8 cellular contexts compared by ENCODE assay signal in the genomic region with DNA sequence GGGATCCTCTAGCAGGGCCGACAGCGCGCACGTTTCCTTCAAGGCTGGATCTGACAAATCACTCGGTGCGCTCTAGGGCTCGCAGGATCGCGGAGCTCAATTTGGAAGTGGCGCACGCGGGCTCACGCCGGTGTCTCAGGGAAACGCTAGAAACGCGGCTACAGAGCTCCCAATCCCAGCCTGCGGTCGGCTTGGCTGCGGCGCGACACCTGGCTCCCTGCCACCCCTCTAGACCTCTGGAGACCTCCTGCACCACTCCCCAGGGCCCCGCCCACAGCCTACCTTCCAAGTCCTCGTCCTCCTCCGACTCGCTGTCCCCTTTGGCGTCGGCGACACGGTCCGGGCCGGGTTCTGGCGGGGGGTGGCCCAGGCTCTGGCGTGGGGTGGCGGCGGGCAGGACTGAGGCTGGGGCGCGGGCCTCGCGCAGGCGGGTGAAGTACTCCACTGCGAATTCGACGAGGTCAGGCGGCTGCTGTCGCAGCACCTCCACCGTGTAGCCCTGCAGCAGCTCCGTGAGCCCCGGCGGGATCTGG. TPM values are rescaled to one million over a fixed set of nuclear protein-coding genes. Genes with fewer than 3 reads are reported as not detected.
DNase-seq lines count a peak whose midpoint lies in the region; ATAC-seq and TF ChIP-seq lines count a peak whose summit lies in the region.

No MANE protein-coding gene starts in this region.

- peak; percentile 40 to 70 (median 51) for DNase-seq in CD4-positive, alpha-beta memory T cell
- DNase-seq in HUDEP-2 (lab: John Stamatoyannopoulos, UW; ENCODE audit: unreplicated experiment in 76 of 76) (peak in 73 of 76 experiments; percentile 5 to 79 (median 54)), Peyer's patch (peak; percentile 61 to 86 (median 86)), fibroblast of pulmonary artery (ENCODE audit: low read depth) (peak; percentile 79)
- peak; percentile 35 for DNase-seq in activated effector memory CD4-positive, alpha-beta T cell treated with Interleukin-2 at 50 U/mL for 16 hours
- peak; percentile 28 to 67 (median 50) for DNase-seq in naive thymus-derived CD4-positive, alpha-beta T cell
- DNase-seq in stimulated activated naive CD4-positive, alpha-beta T cell (lab: John Stamatoyannopoulos, UW): peak; percentile 22 to 60 (median 52)

- intact Hi-C loops in CD4-positive, alpha-beta memory T cell (cut with micrococcal nuclease): loop anchor here (1.0 to 5.0 kb wide), 6 partner anchors 35 to 162 kb away; partner anchors contain the start of genes ARIH2, IP6K2, NCKIPSD and SLC25A20
- intact Hi-C loops in naive thymus-derived CD4-positive, alpha-beta T cell (cut with micrococcal nuclease): loop anchor here (1.0 to 5.0 kb wide), 9 partner anchors 35 to 245 kb away; partner anchors contain the start of genes ARIH2 (in 2 of the 2), SLC25A20 (in 2 of the 2), IP6K2 (in 1 of the 2) and NCKIPSD (in 1 of the 2)

- H3K9me3 ChIP-seq in CD4-positive, alpha-beta memory T cell (ENCODE audit: control insufficient read depth in 1 of 2, low read length in 2 of 2): no peaks in the 10 kb centered on the region
- H3K9me3 ChIP-seq in Peyer's patch: no peaks in the 10 kb centered on the region
- H3K9me3 ChIP-seq in naive thymus-derived CD4-positive, alpha-beta T cell (ENCODE audit: control insufficient read depth in 2 of 3, low read length in 3 of 3): no peaks in the 10 kb centered on the region

- CTCF ChIA-PET in CD4-positive, alpha-beta memory T cell (lab: Charles Lee; ENCODE audit: partially characterized antibody): interaction anchor here (0.6 to 1.0 kb wide), 2 partner anchors 14 to 34 kb away, joined by 3 read pairs; no protein-coding TSS in a partner anchor
- CTCF ChIA-PET in naive thymus-derived CD4-positive, alpha-beta T cell (lab: Charles Lee): interaction anchor here (0.6 kb wide), 1 partner anchor 27 kb away, joined by 3 read pairs; no protein-coding TSS in a partner anchor

- no peaks in the 10 kb centered on the region for H3K36me3 ChIP-seq in CD4-positive, alpha-beta memory T cell (ENCODE audit: insufficient read depth, low read length)
- no peaks in the 10 kb centered on the region for H3K36me3 ChIP-seq in Peyer's patch
- H3K36me3 ChIP-seq in naive thymus-derived CD4-positive, alpha-beta T cell (ENCODE audit: control insufficient read depth in 2 of 3, insufficient read depth in 3 of 3, low read length in 3 of 3): peaks cover 0 to 7% (median 0%) of the 10 kb centered on the region in 3 experiments

- peak overlapping the region; percentile 69 to 89 for H3K4me3 ChIP-seq in CD4-positive, alpha-beta memory T cell (ENCODE audit: low read length in 2 of 2)
- H3K4me3 ChIP-seq in Peyer's patch (peak overlapping the region; percentile 83 to 91 (median 84)), fibroblast of pulmonary artery (replicated peaks; ENCODE audit: low read depth, low read length) (peak overlapping the region; percentile 77)
- peak overlapping the region; percentile 70 for H3K4me3 ChIP-seq in naive thymus-derived CD4-positive, alpha-beta T cell (ENCODE audit: low read length)

- ATAC-seq in GM21381 (IDR thresholded peaks at IDR 0.05; ENCODE audit: unreplicated experiment): peak; percentile 39
- ATAC-seq in naive thymus-derived CD4-positive, alpha-beta T cell: peak; percentile 60

- no peak for TF ChIP-seq POLR2A in Peyer's patch (IDR thresholded peaks at IDR 0.05)

- peak overlapping the region; percentile 74 to 97 (median 88) for H3K27ac Mint-ChIP-seq in CD4-positive, alpha-beta memory T cell
- peak overlapping the region; percentile 69 to 96 (median 86) for H3K27ac Mint-ChIP-seq in naive thymus-derived CD4-positive, alpha-beta T cell

- POLR2A ChIA-PET in CD4-positive, alpha-beta memory T cell (lab: Charles Lee; ENCODE audit: partially characterized antibody): interaction anchor here (1.0 to 2.1 kb wide), 8 partner anchors 8 to 247 kb away, joined by 4 to 33 read pairs (median 9); partner anchors contain the start of genes ARIH2, NDUFAF3, QRICH1 and SLC25A20
- POLR2A ChIA-PET in naive thymus-derived CD4-positive, alpha-beta T cell (lab: Charles Lee): interaction anchor here (0.6 to 2.1 kb wide), 10 partner anchors 9 to 1055 kb away, joined by 3 to 13 read pairs (median 3); partner anchors contain the start of genes ARIH2 and IP6K2

- H3K4me3 Mint-ChIP-seq in CD4-positive, alpha-beta memory T cell: peak overlapping the region; percentile 84 to 91 (median 88)
- H3K4me3 Mint-ChIP-seq in naive thymus-derived CD4-positive, alpha-beta T cell: peak overlapping the region; percentile 86 to 93 (median 90)

- peaks cover 33% of the 10 kb centered on the region for H3K4me1 ChIP-seq in CD4-positive, alpha-beta memory T cell (ENCODE audit: insufficient read depth, low read length)
- peaks cover 0 to 17% (median 3%) of the 10 kb centered on the region in 4 donors for H3K4me1 ChIP-seq in Peyer's patch
- peaks cover 15 to 21% of the 10 kb centered on the region in 2 donors for H3K4me1 ChIP-seq in naive thymus-derived CD4-positive, alpha-beta T cell (ENCODE audit: control insufficient read depth in 2 of 2, insufficient read depth in 2 of 2, low read length in 2 of 2)

- TF ChIP-seq CTCF in Peyer's patch (IDR thresholded peaks at IDR 0.05) (no peak), fibroblast of pulmonary artery (IDR thresholded peaks at IDR 0.05; ENCODE audit: low read length, missing control alignments) (no peak)

- peak overlapping the region; percentile 74 for H3K27ac ChIP-seq in CD4-positive, alpha-beta memory T cell (ENCODE audit: low read depth, low read length)
- H3K27ac ChIP-seq in Peyer's patch: peak overlapping the region; percentile 93 to 98 (median 96)
- H3K27ac ChIP-seq in naive thymus-derived CD4-positive, alpha-beta T cell (ENCODE audit: low read depth, low read length): peak overlapping the region; percentile 79

- no peaks in the 10 kb centered on the region for H3K27me3 Mint-ChIP-seq in CD4-positive, alpha-beta memory T cell
- no peaks in the 10 kb centered on the region for H3K27me3 Mint-ChIP-seq in naive thymus-derived CD4-positive, alpha-beta T cell

- no peaks in the 10 kb centered on the region for H3K27me3 ChIP-seq in CD4-positive, alpha-beta memory T cell (ENCODE audit: insufficient read depth, low read length)
- H3K27me3 ChIP-seq in Peyer's patch: no peaks in the 10 kb centered on the region
- H3K27me3 ChIP-seq in naive thymus-derived CD4-positive, alpha-beta T cell (ENCODE audit: control insufficient read depth in 2 of 2, insufficient read depth in 2 of 2, low read length in 2 of 2): no peaks in the 10 kb centered on the region

- peaks cover 22 to 43% (median 30%) of the 10 kb centered on the region in 4 donors for H3K4me1 Mint-ChIP-seq in CD4-positive, alpha-beta memory T cell
- peaks cover 14 to 36% (median 31%) of the 10 kb centered on the region in 7 donors for H3K4me1 Mint-ChIP-seq in naive thymus-derived CD4-positive, alpha-beta T cell

- no peaks in the 10 kb centered on the region for H3K9me3 Mint-ChIP-seq in CD4-positive, alpha-beta memory T cell
- no peaks in the 10 kb centered on the region for H3K9me3 Mint-ChIP-seq in naive thymus-derived CD4-positive, alpha-beta T cell

- peaks cover 5 to 13% of the 10 kb centered on the region in 2 donors for H3K36me3 Mint-ChIP-seq in CD4-positive, alpha-beta memory T cell
- peaks cover 0 to 12% (median 5%) of the 10 kb centered on the region in 5 donors for H3K36me3 Mint-ChIP-seq in naive thymus-derived CD4-positive, alpha-beta T cell

RNA-seq across cellular contexts. Expression of gene PRKAR2A, which starts 0.6 kb away (rescaled TPM):
- total RNA-seq in CD4-positive, alpha-beta memory T cell: 10 to 100 TPM; 41.7 to 45.0 TPM
- polyA plus RNA-seq in CD4-positive, alpha-beta memory T cell: 10 to 100 TPM; 11.2 to 16.1 TPM
- total RNA-seq in Peyer's patch: 10 to 100 TPM; 21.0 to 34.7 (median 25.8) TPM
- total RNA-seq in naive thymus-derived CD4-positive, alpha-beta T cell: 10 to 100 TPM; 25.9 to 45.1 (median 38.9) TPM
- polyA plus RNA-seq in naive thymus-derived CD4-positive, alpha-beta T cell: 10 to 100 TPM; 10.3 to 12.5 TPM

RNA-seq across cellular contexts. Expression of gene SLC25A20, which starts 51.6 kb away (rescaled TPM):
- 10 to 100 TPM; 12.7 to 19.2 TPM for total RNA-seq in CD4-positive, alpha-beta memory T cell
- polyA plus RNA-seq in CD4-positive, alpha-beta memory T cell: 10 to 100 TPM; 21.9 to 67.6 TPM
- 100 to 1,000 TPM in 1 of 4 donors, 10 to 100 TPM in 3; 29.7 to 138 (median 68.9) TPM for total RNA-seq in Peyer's patch
- 10 to 100 TPM in 4 of 5 experiments, 1 to 10 TPM in 1; 6.6 to 27.3 (median 12.8) TPM for total RNA-seq in naive thymus-derived CD4-positive, alpha-beta T cell
- 10 to 100 TPM; 15.7 to 19.4 TPM for polyA plus RNA-seq in naive thymus-derived CD4-positive, alpha-beta T cell

Comparison
In these comparisons a context has a peak if more than half of its experiments do, and no peak if none do; other contexts are left out.
1. Peak in every context shown above with its lines: DNase-seq, ATAC-seq, H3K4me3 ChIP-seq and H3K27ac ChIP-seq.
2. DNase-seq: peak in every context shown above with its lines; median percentile 86 in Peyer's patch; 79 in fibroblast of pulmonary artery; 54 in HUDEP-2; 52 in stimulated activated naive CD4-positive, alpha-beta T cell; 51 in CD4-positive, alpha-beta memory T cell; 50 in naive thymus-derived CD4-positive, alpha-beta T cell; 35 in activated effector memory CD4-positive, alpha-beta T cell treated with Interleukin-2 at 50 U/mL for 16 hours.